15 cellular contexts compared by ENCODE assay signal in genomic region chr13:25811506-25811905, GRCh38.
"Had no signal": no experiment of that assay in that cellular context is flagged by ENCODE, and none has a peak within 500 bp of the region (broad histone marks: within the 10 kb centered on the region; RNA-seq: fewer than 3 reads in every experiment).

No MANE protein-coding gene starts in this region.

- H3K4me1 Mint-ChIP-seq: mesothelial cell of epicardium, naive B cell had no signal

- DNase-seq: dermis blood vessel endothelial cell; dorsolateral prefrontal cortex; effector CD4-positive, alpha-beta T cell; effector memory CD4-positive, alpha-beta T cell; foreskin keratinocyte; heart left ventricle; hypothalamus; left cardiac atrium; left lung; left ventricle myocardium superior; lower lobe of right lung; mesenchymal stem cell; mucosa of descending colon; naive B cell had no signal

- H3K4me3 Mint-ChIP-seq: mesothelial cell of epicardium, naive B cell had no signal

- H3K27ac Mint-ChIP-seq: mesothelial cell of epicardium had no signal
